ENCODE assay signal across 10 cellular contexts in the genomic region with DNA sequence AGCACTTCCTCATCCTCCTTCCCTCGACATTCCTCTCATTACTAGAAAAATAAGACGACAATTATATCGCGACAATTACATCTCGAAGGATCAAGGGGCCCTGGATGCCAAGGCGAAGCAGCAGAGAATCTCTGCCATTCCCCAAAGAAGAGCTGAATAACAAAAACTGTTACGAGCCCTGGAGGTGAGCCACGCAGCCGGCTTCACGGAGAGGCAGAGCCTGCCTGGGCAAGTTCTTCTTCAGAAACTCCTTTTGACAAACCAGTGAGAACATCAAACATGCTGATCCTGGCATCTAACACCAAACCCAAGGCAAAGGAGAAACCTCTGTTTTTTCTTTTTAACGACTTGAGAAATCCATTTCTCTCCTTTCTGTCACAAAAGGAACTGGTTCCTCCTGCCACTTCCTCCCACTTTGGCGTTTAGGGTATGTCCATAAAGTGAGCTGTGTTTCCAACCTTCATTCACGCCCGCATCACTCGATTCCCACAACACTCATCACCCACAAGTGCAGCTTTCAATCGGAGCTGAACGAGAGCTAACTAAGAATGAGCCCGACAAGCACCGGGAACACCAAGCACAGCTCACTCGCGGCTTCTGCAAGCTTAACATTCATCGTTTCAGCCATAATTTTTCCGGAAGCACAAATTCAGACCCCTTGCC. TPM values are rescaled to one million over a fixed set of nuclear protein-coding genes. Genes with fewer than 3 reads are reported as not detected.
DNase-seq lines count a peak whose midpoint lies in the region; ATAC-seq and TF ChIP-seq lines count a peak whose summit lies in the region.
"Had no signal": no experiment of that assay in that cellular context is flagged by ENCODE, and none has a peak within 500 bp of the region (broad histone marks: within the 10 kb centered on the region; RNA-seq: fewer than 3 reads in every experiment).

No MANE protein-coding gene starts in this region.

- H3K4me3 Mint-ChIP-seq in stimulated activated naive CD8-positive, alpha-beta T cell treated with anti-CD3 and anti-CD28 coated beads, Interleukin-15, Interleukin-2, amounts not matched to agents 100 ng/mL and 50 ng/mL, for 24 hours: peak overlapping the region; percentile 83

- peaks cover 87% of the 10 kb centered on the region for H3K79me2 ChIP-seq in PC-3 (ENCODE audit: low read length)

- intact Hi-C loops in PC-3 (cut with micrococcal nuclease): no loop called here

- no peak for ATAC-seq in stimulated activated naive CD8-positive, alpha-beta T cell treated with anti-CD3 and anti-CD28 coated beads, Interleukin-15, Interleukin-2, amounts not matched to agents 100 U/mL and 50 U/mL, for 24 hours
- ATAC-seq in PC-3 (no peak), HG03439 (IDR thresholded peaks at IDR 0.05; ENCODE audit: unreplicated experiment) (no peak)

- H3K4me2 ChIP-seq in PC-3 (ENCODE audit: low read length): no peak overlapping the region

- H3K27me3 ChIP-seq in WERI-Rb-1 (ENCODE audit: insufficient read depth, low read depth, severe bottlenecking): no peaks in the 10 kb centered on the region
- no peaks in the 10 kb centered on the region for H3K27me3 ChIP-seq in iPS-18a (ENCODE audit: control insufficient read depth, insufficient read depth, low read length)
- H3K27me3 ChIP-seq in PC-3 (ENCODE audit: low read length): no peaks in the 10 kb centered on the region

- POLR2A ChIA-PET in PC-3 (lab: Charles Lee; ENCODE audit: unreplicated experiment): no interaction called here

- H3K36me3 ChIP-seq in WERI-Rb-1 (peaks cover 18% of the 10 kb centered on the region), iPS-18a (ENCODE audit: control insufficient read depth, low read depth, low read length) (no peaks in the 10 kb centered on the region), PC-3 (ENCODE audit: low read depth, low read length) (no peaks in the 10 kb centered on the region)

- TF ChIP-seq CTCF in WERI-Rb-1 (IDR thresholded peaks at IDR 0.05; ENCODE audit: low read depth, low read length) (no peak), PC-3 (conservative IDR thresholded peaks at IDR 0.05; ENCODE audit: low read depth, low read length) (no peak)

- no peaks in the 10 kb centered on the region for H4K20me1 ChIP-seq in PC-3 (ENCODE audit: low read length)

- H3K27me3 Mint-ChIP-seq in stimulated activated naive CD8-positive, alpha-beta T cell treated with anti-CD3 and anti-CD28 coated beads, Interleukin-15, Interleukin-2, amounts not matched to agents 100 ng/mL and 50 ng/mL, for 24 hours: no peaks in the 10 kb centered on the region

- H3K27ac ChIP-seq in WERI-Rb-1 (peak overlapping the region; percentile 96), iPS-18a (ENCODE audit: low read length) (no peak overlapping the region), PC-3 (ENCODE audit: low read length) (no peak overlapping the region)

- no peaks in the 10 kb centered on the region for H3K9me3 Mint-ChIP-seq in stimulated activated naive CD8-positive, alpha-beta T cell treated with anti-CD3 and anti-CD28 coated beads, Interleukin-15, Interleukin-2, amounts not matched to agents 100 ng/mL and 50 ng/mL, for 24 hours

- no peak for DNase-seq in stimulated activated naive CD8-positive, alpha-beta T cell treated with anti-CD3 and anti-CD28 coated beads, Interleukin-15, Interleukin-2, amounts not matched to agents 100 U/mL and 50 U/mL, for 24 hours
- no peak for DNase-seq in WERI-Rb-1
- no peak for DNase-seq in PC-3
- no peak for DNase-seq in COLO668 (lab: John Stamatoyannopoulos, UW; ENCODE audit: unreplicated experiment)
- DNase-seq in NCI-H128 (lab: John Stamatoyannopoulos, UW; ENCODE audit: unreplicated experiment): no peak
- DNase-seq: activated CD8-positive, alpha-beta memory T cell treated with anti-CD3 and anti-CD28 coated beads for 24 hours; NCI-H526 treated with DMSO at 0.1 percent for 48 hours had no signal

- BruUV-seq in PC-3 (replicated peaks; lab: Mats Ljungman, UMichigan): no TSS peak

- peaks cover 98% of the 10 kb centered on the region for H3K4me1 Mint-ChIP-seq in stimulated activated naive CD8-positive, alpha-beta T cell treated with anti-CD3 and anti-CD28 coated beads, Interleukin-15, Interleukin-2, amounts not matched to agents 100 ng/mL and 50 ng/mL, for 24 hours (ENCODE audit: low read depth)

- H3K9me2 ChIP-seq in PC-3 (replicated peaks; ENCODE audit: low read length): no peaks in the 10 kb centered on the region

- peaks cover 15% of the 10 kb centered on the region for H3K36me3 Mint-ChIP-seq in stimulated activated naive CD8-positive, alpha-beta T cell treated with anti-CD3 and anti-CD28 coated beads, Interleukin-15, Interleukin-2, amounts not matched to agents 100 ng/mL and 50 ng/mL, for 24 hours (ENCODE audit: low read depth)

- H3K4me1 ChIP-seq in iPS-18a (ENCODE audit: control insufficient read depth, low read depth, low read length) (peaks cover 71% of the 10 kb centered on the region), PC-3 (ENCODE audit: insufficient read depth, low read length) (peaks cover 7% of the 10 kb centered on the region)

- H3K4me3 ChIP-seq in WERI-Rb-1 (ENCODE audit: low read depth, low read length) (no peak overlapping the region), iPS-18a (ENCODE audit: low read length) (peak overlapping the region; percentile 15), PC-3 (ENCODE audit: low read length) (no peak overlapping the region)

- H3K9me3 ChIP-seq in WERI-Rb-1 (ENCODE audit: severe bottlenecking) (no peaks in the 10 kb centered on the region), iPS-18a (ENCODE audit: control insufficient read depth, low read depth, low read length) (no peaks in the 10 kb centered on the region), PC-3 (ENCODE audit: low read length) (no peaks in the 10 kb centered on the region)

- H3K9ac ChIP-seq in iPS-18a (ENCODE audit: low read length) (peak overlapping the region; percentile 4), PC-3 (ENCODE audit: low read length) (no peak overlapping the region)

- H3F3A ChIP-seq in PC-3 (ENCODE audit: low read length, unreplicated experiment): no peaks in the 10 kb centered on the region

- CTCF ChIA-PET in PC-3 (lab: Charles Lee): no interaction called here

- H3K27ac Mint-ChIP-seq in stimulated activated naive CD8-positive, alpha-beta T cell treated with anti-CD3 and anti-CD28 coated beads, Interleukin-15, Interleukin-2, amounts not matched to agents 100 ng/mL and 50 ng/mL, for 24 hours: peak overlapping the region; percentile 97

- no peak overlapping the region for H2AFZ ChIP-seq in PC-3 (ENCODE audit: low read length)

RNA-seq across cellular contexts. Expression of a gene that starts 21.5 kb away (rescaled TPM):
- 19.7 and 27.4 TPM in 2 replicates for total RNA-seq in PC-3 (2014; rRNA removed)
